Comparison of ENCODE assay signal across 22 cellular contexts in the genomic region with DNA sequence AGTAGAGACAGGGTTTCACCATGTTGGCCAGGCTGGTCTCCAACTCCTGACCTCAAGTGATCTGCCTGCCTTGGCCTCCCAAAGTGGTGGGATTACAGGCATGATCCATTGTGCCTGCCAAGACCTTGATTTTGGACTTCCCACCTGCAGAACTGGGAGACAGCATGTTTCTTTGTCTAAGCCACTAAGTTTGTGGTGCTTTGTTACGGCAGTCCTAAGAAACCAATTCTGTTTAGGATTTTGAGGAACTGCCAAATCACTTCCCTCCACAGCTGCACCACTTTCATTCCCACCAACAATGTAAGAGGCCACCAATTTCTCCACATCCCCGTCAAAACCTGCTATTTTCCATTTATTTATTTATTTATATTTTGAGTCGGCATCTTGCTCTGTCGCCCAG. TPM values are rescaled to one million over a fixed set of nuclear protein-coding genes. Genes with fewer than 3 reads are reported as not detected.
DNase-seq lines count a peak whose midpoint lies in the region; TF ChIP-seq lines count a peak whose summit lies in the region.
"Had no signal": no experiment of that assay in that cellular context is flagged by ENCODE, and none has a peak within 500 bp of the region (broad histone marks: within the 10 kb centered on the region; RNA-seq: fewer than 3 reads in every experiment).

No MANE protein-coding gene starts in this region.

- H3K79me2 ChIP-seq in Loucy (ENCODE audit: insufficient read depth, low read length), result no peaks in the 10 kb centered on the region; the same call in 1 of the 2 replicates

- no peak for TF ChIP-seq CTCF in CD14-positive monocyte (IDR thresholded peaks at IDR 0.05)
- no peak for TF ChIP-seq CTCF in Loucy (conservative IDR thresholded peaks at IDR 0.05; ENCODE audit: low read length)
- no peak for TF ChIP-seq CTCF in coronary artery (IDR thresholded peaks at IDR 0.05)
- no peak for TF ChIP-seq CTCF in lower leg skin (IDR thresholded peaks at IDR 0.05)
- TF ChIP-seq CTCF in tibial nerve (IDR thresholded peaks at IDR 0.05), result no peak

- peak overlapping the region; percentile 35 to 83 for H3K4me3 Mint-ChIP-seq in CD14-positive monocyte
- H3K4me3 Mint-ChIP-seq: CD4-positive, alpha-beta T cell; mesothelial cell of epicardium; neural progenitor cell had no signal

- H3K27me3 Mint-ChIP-seq in CD14-positive monocyte (ENCODE audit: low read depth in 3 of 3), result peaks cover 22 to 35% (median 31%) of the 10 kb centered on the region in 3 donors

- H3K27me3 ChIP-seq in Loucy (ENCODE audit: insufficient read depth, low read length, poor library complexity, severe bottlenecking), result no peaks in the 10 kb centered on the region
- H3K27me3 ChIP-seq in mucosa of stomach (ENCODE audit: control insufficient read depth, insufficient read depth, low read length), result peaks cover 3% of the 10 kb centered on the region
- H3K27me3 ChIP-seq in tibial nerve, result no peaks in the 10 kb centered on the region
- H3K27me3 ChIP-seq: gastroesophageal sphincter, neural progenitor cell, SJCRH30 had no signal

- 80 to 92% methylated on average over 4 of the region's 4 CpGs for WGBS in lower leg skin, 2 donors
- WGBS in tibial nerve, 2 donors, result 82 to 86% methylated on average over 4 of the region's 4 CpGs

- DNase-seq in CD14-positive monocyte (ENCODE audit: low spot score), result no peak
- no peak for DNase-seq in coronary artery (ENCODE audit: low spot score)
- no peak for DNase-seq in NCI-H446 (lab: John Stamatoyannopoulos, UW)
- no peak for DNase-seq in lower leg skin (ENCODE audit: low spot score in 2 of 2)
- no peak for DNase-seq in tibial nerve (ENCODE audit: low spot score in 2 of 2)
- no peak for DNase-seq in occipital lobe (lab: John Stamatoyannopoulos, UW)
- DNase-seq: activated CD8-positive, alpha-beta T cell treated with anti-CD3 and anti-CD28 coated beads, Interleukin-2, amount 10 ng/mL, durations not matched to agents 7 days and 5 days; activated naive CD4-positive, alpha-beta T cell treated with anti-CD3 and anti-CD28 coated beads, Interleukin-2, amount 50 U/mL, for 16 hours; activated T-cell treated with anti-CD3 and anti-CD28 coated beads, Interleukin-2, amount 50 U/mL, for 48 hours; CD4-positive, alpha-beta T cell; Kasumi-1; NCI-H1417 treated with DMSO at 0.1 percent for 48 hours; NCI-H526 treated with DMSO at 0.1 percent for 48 hours; SJCRH30 had no signal

- TF ChIP-seq POLR2A in lower leg skin (IDR thresholded peaks at IDR 0.05) (no peak), tibial nerve (IDR thresholded peaks at IDR 0.05) (no peak)

- H3K9me3 ChIP-seq in Loucy (ENCODE audit: insufficient read depth, low read depth, low read length) (no peaks in the 10 kb centered on the region), mucosa of stomach (ENCODE audit: control insufficient read depth, low read length) (no peaks in the 10 kb centered on the region), tibial nerve (peaks cover 0 to under 1% (median 0%) of the 10 kb centered on the region in 4 donors)
- H3K9me3 ChIP-seq: gastroesophageal sphincter, SJCRH30 had no signal

- H3K27ac ChIP-seq in coronary artery, result peak overlapping the region; percentile 50 to 82
- peak overlapping the region in 1 of 4 donors; percentile 64 for H3K27ac ChIP-seq in tibial nerve
- H3K27ac ChIP-seq: neural progenitor cell had no signal

- H3K9me3 Mint-ChIP-seq in CD14-positive monocyte, result no peaks in the 10 kb centered on the region
- H3K9me3 Mint-ChIP-seq: CD4-positive, alpha-beta T cell; mesothelial cell of epicardium; neural progenitor cell had no signal

- H4K20me1 ChIP-seq in Loucy (ENCODE audit: insufficient read depth, low read length, poor library complexity, severe bottlenecking), result no peaks in the 10 kb centered on the region

- H3K4me1 Mint-ChIP-seq in CD14-positive monocyte, result peaks cover 32% of the 10 kb centered on the region

- peaks cover 0 to 9% of the 10 kb centered on the region in 2 donors for H3K36me3 Mint-ChIP-seq in CD14-positive monocyte
- H3K36me3 Mint-ChIP-seq: mesothelial cell of epicardium had no signal

- TF ChIP-seq EP300 in tibial nerve (IDR thresholded peaks at IDR 0.05), result no peak

- peak overlapping the region; percentile 73 for H3K4me3 ChIP-seq in Loucy (ENCODE audit: low read length, poor library complexity, severe bottlenecking)
- peak overlapping the region; percentile 53 for H3K4me3 ChIP-seq in coronary artery
- no peak overlapping the region for H3K4me3 ChIP-seq in mucosa of stomach (ENCODE audit: low read length)
- H3K4me3 ChIP-seq in lower leg skin (ENCODE audit: low read depth, poor library complexity, severe bottlenecking), result no peak overlapping the region
- H3K4me3 ChIP-seq in tibial nerve, result no peak overlapping the region
- H3K4me3 ChIP-seq: neural progenitor cell had no signal

- peak overlapping the region; percentile 68 for H3K9ac ChIP-seq in Loucy (ENCODE audit: low read depth, low read length, poor library complexity, severe bottlenecking)
- peak overlapping the region; percentile 23 for H3K9ac ChIP-seq in mucosa of stomach (ENCODE audit: low read length)
- H3K9ac ChIP-seq: neural progenitor cell had no signal

- H3K27ac Mint-ChIP-seq in CD14-positive monocyte, result peak overlapping the region in 4 of 7 donors; percentile 60 to 89 (median 85)
- H3K27ac Mint-ChIP-seq: activated CD8-positive, alpha-beta T cell treated with anti-CD3 and anti-CD28 coated beads, Interleukin-2, amount 10 ng/mL, durations not matched to agents 7 days and 5 days; CD4-positive, alpha-beta T cell; mesothelial cell of epicardium; neural progenitor cell had no signal

- no peaks in the 10 kb centered on the region for H3F3A ChIP-seq in Loucy (ENCODE audit: low read depth)

- intact Hi-C loops in CD14-positive monocyte (cut with micrococcal nuclease) (no loop called here), lower leg skin (cut with DNase I; ENCODE audit: low total_unique reads) (no loop called here)

- H3K36me3 ChIP-seq in Loucy (ENCODE audit: insufficient read depth, low read length), result no peaks in the 10 kb centered on the region
- H3K36me3 ChIP-seq in mucosa of stomach (ENCODE audit: control insufficient read depth, insufficient read depth, low read length), result no peaks in the 10 kb centered on the region
- H3K36me3 ChIP-seq in tibial nerve, result no peaks in the 10 kb centered on the region
- H3K36me3 ChIP-seq: gastroesophageal sphincter, neural progenitor cell, SJCRH30 had no signal

- H3K4me1 ChIP-seq in Loucy (ENCODE audit: insufficient read depth, low read length, poor library complexity, severe bottlenecking) (peaks cover 28% of the 10 kb centered on the region), mucosa of stomach (ENCODE audit: control insufficient read depth, insufficient read depth, low read length) (peaks cover 21% of the 10 kb centered on the region), tibial nerve (peaks cover 0 to 13% (median 0%) of the 10 kb centered on the region in 4 donors)
- H3K4me1 ChIP-seq: gastroesophageal sphincter, neural progenitor cell had no signal

- no peak overlapping the region for H2AFZ ChIP-seq in Loucy (ENCODE audit: low read length)
- H2AFZ ChIP-seq: neural progenitor cell had no signal

- peak overlapping the region; percentile 70 for H3K4me2 ChIP-seq in Loucy (ENCODE audit: low read depth, low read length, poor library complexity, severe bottlenecking)
- H3K4me2 ChIP-seq: neural progenitor cell had no signal

- no peaks in the 10 kb centered on the region for H3K9me2 ChIP-seq in Loucy (replicated peaks; ENCODE audit: low read depth, low read length)

RNA-seq across cellular contexts. Expression of a gene that starts 46.1 kb away (rescaled TPM):
- polyA plus RNA-seq in CD14-positive monocyte, result not detected
- 1 to 10 TPM; 1.6 to 3.0 (median 2.1) TPM for total RNA-seq in lower leg skin
- 1 to 10 TPM in 1 of 4 donors, under 1 TPM in 3; 0.59 to 1.2 (median 0.86) TPM for total RNA-seq in tibial nerve
- total RNA-seq in occipital lobe, result 1.6 TPM

RNA-seq across cellular contexts. Expression of a gene that starts 48.7 kb away (rescaled TPM):
- not detected for polyA plus RNA-seq in CD14-positive monocyte
- under 1 TPM in 1 of 4 donors, not detected in 3; 0.13 TPM for total RNA-seq in lower leg skin
- 1 to 10 TPM in 1 of 4 donors, not detected in 3; 1.3 TPM for total RNA-seq in tibial nerve
- total RNA-seq in occipital lobe, result not detected
- total RNA-seq: activated CD8-positive, alpha-beta T cell treated with anti-CD3 and anti-CD28 coated beads, Interleukin-2, amount 10 ng/mL, durations not matched to agents 7 days and 5 days; CD4-positive, alpha-beta T cell; HT1080; mesothelial cell of epicardium; SJCRH30; temporal lobe had no signal
- polyA plus RNA-seq: AG04450 had no signal

Comparison
In these comparisons a context has a peak if more than half of its experiments do, and no peak if none do; other contexts are left out.
1. H3K4me3 ChIP-seq: peak in Loucy (single experiment) and coronary artery (single experiment); none in mucosa of stomach (single experiment), lower leg skin (single experiment) and tibial nerve (0 of 4).